Comparison of ENCODE assay signal across 25 cellular contexts in genomic region chr13:76683854-76684253, GRCh38.
"Had no signal": no experiment of that assay in that cellular context is flagged by ENCODE, and none has a peak within 500 bp of the region (broad histone marks: within the 10 kb centered on the region; RNA-seq: fewer than 3 reads in every experiment).

No MANE protein-coding gene starts in this region.

- H3K27ac ChIP-seq: lower lobe of right lung, neutrophil, ovary, right atrium auricular region, right lobe of liver, skin epidermis, stomach, thyroid gland, upper lobe of right lung had no signal

- FAIRE-seq: urothelium cell line had no signal

- DNase-seq: hypothalamus; immature natural killer cell; islet precursor cell; lower lobe of right lung; mammary epithelial cell; mesenchymal stem cell; naive thymus-derived CD8-positive, alpha-beta T cell; occipital lobe; ovary; right lobe of liver; stimulated activated CD4-positive, alpha-beta T cell treated with anti-CD3 and anti-CD28 coated beads, Interleukin-12 subunit alpha, Interleukin-12 subunit beta, amount 100 ng/mL, for 4 hours; stimulated activated CD4-positive, alpha-beta T cell treated with anti-CD3 and anti-CD28 coated beads, Interleukin-15, amount 100 ng/mL, for 24 hours; stimulated activated CD4-positive, alpha-beta T cell treated with anti-CD3 and anti-CD28 coated beads, Interleukin-2, amount 100 ng/mL, for 24 hours; stimulated activated CD4-positive, alpha-beta T cell treated with anti-CD3 and anti-CD28 coated beads, Interleukin-4, amount 100 ng/mL, for 1 hour; stimulated activated naive B cell treated with anti-CD40 and anti-IgM and Interleukin-4, amounts not matched to agents 10 μg/mL and 1 μg/mL and 100 μg/mL, for 72 hours; stimulated activated naive CD8-positive, alpha-beta T cell treated with anti-CD3 and anti-CD28 coated beads, Interleukin-15, Interleukin-2, amounts not matched to agents 100 U/mL and 50 U/mL, for 24 hours; stomach; testis; thyroid gland; transverse colon; upper lobe of right lung had no signal

- H3K27me3 ChIP-seq: neutrophil, ovary, right atrium auricular region, right lobe of liver, stomach, testis, thyroid gland, transverse colon, upper lobe of right lung had no signal

- H3K36me3 ChIP-seq: lower lobe of right lung, neutrophil, ovary, right atrium auricular region, right lobe of liver, stomach, thyroid gland, transverse colon, upper lobe of right lung had no signal

- H3K9me3 ChIP-seq: lower lobe of right lung, neutrophil, ovary, right atrium auricular region, right lobe of liver, stomach, testis, thyroid gland, transverse colon, upper lobe of right lung had no signal

- H3K4me3 ChIP-seq: lower lobe of right lung, ovary, right atrium auricular region, right lobe of liver, skin epidermis, stomach, testis, thyroid gland, transverse colon, upper lobe of right lung had no signal

- H3K4me1 ChIP-seq: right lobe of liver, thyroid gland, transverse colon had no signal
